In the genomic region with DNA sequence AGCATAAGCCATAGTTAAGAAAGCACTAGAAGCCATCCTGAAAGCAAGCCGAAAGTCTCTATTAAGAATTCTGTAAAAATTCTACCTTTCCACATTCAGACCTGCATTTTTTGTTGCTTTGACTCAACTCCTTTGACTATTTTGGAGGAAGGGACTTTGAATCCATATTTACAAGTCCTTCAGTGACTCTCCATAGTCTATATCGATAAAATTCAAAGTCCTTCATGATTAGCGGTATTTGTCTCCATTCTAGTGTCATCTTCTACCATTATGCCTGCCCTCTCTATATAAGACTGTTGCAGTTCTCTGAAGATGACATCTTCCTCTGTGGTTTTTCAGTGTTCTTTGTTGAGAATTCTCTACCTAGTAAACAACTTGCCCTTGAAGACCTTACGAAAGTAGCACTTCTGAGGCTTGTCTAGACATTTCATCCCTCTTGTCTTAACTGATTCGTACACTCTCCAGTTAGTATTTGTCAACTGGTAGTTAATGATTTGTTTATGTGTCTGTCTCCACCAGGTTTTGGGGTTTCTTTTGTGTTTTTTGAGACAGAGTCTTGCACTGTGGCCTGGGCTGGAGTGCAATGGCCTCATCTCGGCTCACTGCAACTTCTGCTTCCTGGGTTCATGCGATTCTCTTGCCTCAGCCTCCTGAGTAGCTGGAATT, we compare ENCODE assay signal across 8 cellular contexts. TPM values are rescaled to one million over a fixed set of nuclear protein-coding genes. Genes with fewer than 3 reads are reported as not detected.
DNase-seq lines count a peak whose midpoint lies in the region; ATAC-seq, FAIRE-seq and TF ChIP-seq lines count a peak whose summit lies in the region.

No MANE protein-coding gene starts in this region.

- no peak for FAIRE-seq in frontal cortex (lab: Jason Lieb, UNC)

- H3K27me3 ChIP-seq in breast epithelium: no peaks in the 10 kb centered on the region

- ATAC-seq in GM19467 (IDR thresholded peaks at IDR 0.05; ENCODE audit: unreplicated experiment) (peak; percentile 60), HG03469 (IDR thresholded peaks at IDR 0.05; ENCODE audit: unreplicated experiment) (peak; percentile 39)

- peaks cover 15% of the 10 kb centered on the region for H3K36me3 Mint-ChIP-seq in Calu3 (ENCODE audit: insufficient read depth, unreplicated experiment)

- TF ChIP-seq POLR2A in breast epithelium (IDR thresholded peaks at IDR 0.05): no peak

- CTCF ChIA-PET in Calu3 (lab: Charles Lee): no interaction called here

- H3K9me3 Mint-ChIP-seq in Calu3 (ENCODE audit: low read depth, unreplicated experiment): no peaks in the 10 kb centered on the region

- TF ChIP-seq CTCF in Calu3 (IDR thresholded peaks at IDR 0.05; ENCODE audit: unreplicated experiment): no peak
- no peak for TF ChIP-seq CTCF in breast epithelium (IDR thresholded peaks at IDR 0.05)

- no peak overlapping the region for H3K27ac Mint-ChIP-seq in Calu3 (ENCODE audit: unreplicated experiment)

- BruUV-seq in Calu3 (replicated peaks; lab: Mats Ljungman, UMichigan): no TSS peak

- peak overlapping the region in 2 of 3 donors; percentile 96 to 99 for H3K4me3 ChIP-seq in breast epithelium
- peak overlapping the region; percentile 63 for H3K4me3 ChIP-seq in skeletal muscle cell (ENCODE audit: low read depth, low read length)

- no peak overlapping the region for H3K27ac ChIP-seq in breast epithelium

- H3K4me1 Mint-ChIP-seq in Calu3 (ENCODE audit: low read depth, unreplicated experiment): peaks cover 25% of the 10 kb centered on the region

- no peaks in the 10 kb centered on the region for H3K27me3 Mint-ChIP-seq in Calu3 (ENCODE audit: unreplicated experiment)

- H3K36me3 ChIP-seq in breast epithelium: no peaks in the 10 kb centered on the region

- intact Hi-C loops in Calu3 (cut with micrococcal nuclease; ENCODE audit: unreplicated experiment) (no loop called here), breast epithelium (cut with DNase I; ENCODE audit: low total_unique reads) (no loop called here)

- H3K4me3 Mint-ChIP-seq in Calu3 (ENCODE audit: low read depth, unreplicated experiment): peak overlapping the region; percentile 67

- no peaks in the 10 kb centered on the region for H3K9me3 ChIP-seq in breast epithelium

- peaks cover 0 to 15% of the 10 kb centered on the region in 2 donors for H3K4me1 ChIP-seq in breast epithelium

- DNase-seq in Calu3 (no peak), breast epithelium (ENCODE audit: low spot score in 2 of 2) (no peak), skeletal muscle cell (ENCODE audit: low read depth) (no peak), HK-2 (ENCODE audit: unreplicated experiment) (no peak), foreskin melanocyte (no peak), frontal cortex (ENCODE audit: low spot score in 2 of 2) (no peak)

RNA-seq across cellular contexts. Expression of a gene that starts 1.7 kb away (rescaled TPM):
- total RNA-seq in Calu3 (2022) (20.6 and 27.8 TPM in 2 replicates), breast epithelium (10 to 100 TPM; 49.8 to 61.2 (median 49.9) TPM), frontal cortex (90.1 TPM)
